7 cellular contexts compared by ENCODE assay signal in the genomic region with DNA sequence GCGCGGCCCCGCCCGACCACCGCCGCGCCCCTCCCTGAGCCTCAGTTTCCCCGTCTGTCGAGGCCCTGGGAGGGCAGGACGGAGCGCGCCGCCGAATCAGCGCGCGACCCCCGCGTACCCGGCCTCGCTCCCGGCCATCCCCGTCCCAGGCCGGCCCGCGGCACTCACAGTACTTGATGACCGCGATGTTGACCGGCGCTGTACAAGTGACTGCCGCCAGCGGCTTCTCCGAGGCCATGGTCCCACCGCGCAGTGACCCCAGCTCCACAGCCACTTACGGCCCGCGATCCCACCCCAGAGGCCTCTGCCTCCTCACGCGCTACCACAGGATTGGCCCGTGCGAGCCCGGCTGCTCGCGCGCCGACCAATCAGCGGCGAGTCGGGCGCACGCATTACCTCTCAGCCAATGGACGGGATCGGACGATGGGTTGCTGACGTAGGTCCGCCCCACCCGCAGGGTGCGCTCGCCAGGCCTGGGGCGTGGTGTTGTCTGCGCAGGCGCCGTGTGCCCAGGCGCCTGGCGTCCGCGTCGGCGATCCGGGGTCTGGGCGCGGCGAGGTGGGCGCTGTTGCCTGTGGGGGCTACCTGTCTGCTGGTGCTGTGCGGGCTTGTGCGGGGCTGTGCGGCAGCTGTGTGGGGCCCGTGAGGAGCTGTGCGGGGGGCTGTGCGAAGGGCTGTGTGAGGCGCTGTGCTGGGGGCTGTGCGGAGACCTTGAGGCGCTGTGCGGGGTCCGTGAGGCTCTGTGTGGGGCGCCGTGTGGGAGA. TPM values are rescaled to one million over a fixed set of nuclear protein-coding genes. Genes with fewer than 3 reads are reported as not detected.
DNase-seq lines count a peak whose midpoint lies in the region; ATAC-seq, FAIRE-seq and TF ChIP-seq lines count a peak whose summit lies in the region.

A gene with protein sequence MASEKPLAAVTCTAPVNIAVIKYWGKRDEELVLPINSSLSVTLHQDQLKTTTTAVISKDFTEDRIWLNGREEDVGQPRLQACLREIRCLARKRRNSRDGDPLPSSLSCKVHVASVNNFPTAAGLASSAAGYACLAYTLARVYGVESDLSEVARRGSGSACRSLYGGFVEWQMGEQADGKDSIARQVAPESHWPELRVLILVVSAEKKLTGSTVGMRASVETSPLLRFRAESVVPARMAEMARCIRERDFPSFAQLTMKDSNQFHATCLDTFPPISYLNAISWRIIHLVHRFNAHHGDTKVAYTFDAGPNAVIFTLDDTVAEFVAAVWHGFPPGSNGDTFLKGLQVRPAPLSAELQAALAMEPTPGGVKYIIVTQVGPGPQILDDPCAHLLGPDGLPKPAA (minus strand): TSS at position 249 of the 764 bp plus-strand sequence. CDS start 11 bp downstream, at position 238.

- peaks cover 59% of the 10 kb centered on the region for H3K79me2 ChIP-seq in hepatocyte

- H3K4me3 ChIP-seq in hepatocyte: peak within 1 kb of the TSS; percentile 60

- TF ChIP-seq CTCF in hepatocyte (IDR thresholded peaks at IDR 0.05; ENCODE audit: poor library complexity): peak; percentile 20

- no peaks in the 10 kb centered on the region for H3K9me2 ChIP-seq in hepatocyte (replicated peaks; ENCODE audit: insufficient read depth)

- H2AFZ ChIP-seq in hepatocyte: peak within 1 kb of the TSS; percentile 53

- H3K4me1 ChIP-seq in hepatocyte (ENCODE audit: insufficient read depth): peaks cover 20% of the 10 kb centered on the region

- H3K27me3 ChIP-seq in hepatocyte: no peaks in the 10 kb centered on the region

- DNase-seq in GM18507 (ENCODE audit: extremely low spot score, insufficient read length, low read depth): peak; percentile 99
- peak; percentile 94 to 95 for DNase-seq in NCI-H2081 (lab: John Stamatoyannopoulos, UW)
- peak; percentile 90 for DNase-seq in T1000 (lab: John Stamatoyannopoulos, UW)
- DNase-seq in astrocyte of the hippocampus (ENCODE audit: low read depth, low spot score): peak; percentile 99
- peak; percentile 99 for DNase-seq in hepatocyte (ENCODE audit: low spot score)
- peak; percentile 98 for DNase-seq in retina

- peak; percentile 87 for ATAC-seq in HG02973 (IDR thresholded peaks at IDR 0.05; ENCODE audit: unreplicated experiment)

- H3K4me2 ChIP-seq in hepatocyte: peak within 1 kb of the TSS; percentile 100

- FAIRE-seq in GM18507 (lab: Jason Lieb, UNC): peak; percentile 99

- no peaks in the 10 kb centered on the region for H3K36me3 ChIP-seq in hepatocyte (replicated peaks; ENCODE audit: insufficient read depth, low read depth)

- WGBS in hepatocyte (ENCODE audit: low lambda C conversion rate, missing lambda C conversion rate): 1% methylated on average over 63 of the region's 88 CpGs

- H3K9me3 ChIP-seq in hepatocyte (ENCODE audit: low read depth): no peaks in the 10 kb centered on the region

- peak within 1 kb of the TSS; percentile 84 for H3K27ac ChIP-seq in hepatocyte

- H4K20me1 ChIP-seq in hepatocyte (ENCODE audit: insufficient read depth, poor library complexity, severe bottlenecking): peaks cover 33% of the 10 kb centered on the region

RNA-seq across cellular contexts. Expression of the gene that starts here (rescaled TPM):
- 71.9 and 78.6 TPM in 2 replicates for total RNA-seq in hepatocyte
- 142 and 152 TPM in 2 replicates for polyA plus RNA-seq in hepatocyte

Comparison
In these comparisons a context has a peak if more than half of its experiments do, and no peak if none do; other contexts are left out.
1. Peak in every context shown above with its lines: DNase-seq, ATAC-seq, H3K4me3 ChIP-seq and H3K27ac ChIP-seq.